ENCODE assay signal across 15 cellular contexts in genomic region chr6:156846845-156847599, GRCh38.
DNase-seq lines count a peak whose midpoint lies in the region; ATAC-seq and TF ChIP-seq lines count a peak whose summit lies in the region.
"Had no signal": no experiment of that assay in that cellular context is flagged by ENCODE, and none has a peak within 500 bp of the region (broad histone marks: within the 10 kb centered on the region; RNA-seq: fewer than 3 reads in every experiment).

No MANE protein-coding gene starts in this region.

- POLR2A ChIA-PET in naive thymus-derived CD4-positive, alpha-beta T cell (lab: Charles Lee): no interaction called here
- POLR2A ChIA-PET in CD4-positive, alpha-beta T cell (lab: Charles Lee): no interaction called here

- no peak overlapping the region for H3K4ac ChIP-seq in H9 (ENCODE audit: low read depth, low read length)

- no peaks in the 10 kb centered on the region for H4K20me1 ChIP-seq in H9 (ENCODE audit: control insufficient read depth, insufficient read depth, insufficient read length)

- H4K5ac ChIP-seq in H9 (ENCODE audit: insufficient read length, low read depth, low read length): no peak overlapping the region

- H2BK15ac ChIP-seq in H9 (ENCODE audit: low read depth, low read length): no peak overlapping the region

- no peaks in the 10 kb centered on the region for H3K23me2 ChIP-seq in H9 (ENCODE audit: insufficient read length, low read depth, low read length, poor library complexity, severe bottlenecking)

- H3K79me1 ChIP-seq in H9 (ENCODE audit: insufficient read depth, low read depth, low read length, poor library complexity, severe bottlenecking): peaks cover 8% of the 10 kb centered on the region

- H2AFZ ChIP-seq in H9 (ENCODE audit: low read length): no peak overlapping the region

- H3K27me3 Mint-ChIP-seq in H9 (ENCODE audit: low read depth) (no peaks in the 10 kb centered on the region), chondrocyte (ENCODE audit: low read depth) (no peaks in the 10 kb centered on the region)
- H3K27me3 Mint-ChIP-seq in naive thymus-derived CD4-positive, alpha-beta T cell: no peaks in the 10 kb centered on the region
- no peaks in the 10 kb centered on the region for H3K27me3 Mint-ChIP-seq in CD4-positive, alpha-beta T cell

- no peak overlapping the region for H3K9ac ChIP-seq in H9 (ENCODE audit: extremely low read depth, insufficient read length, low read length)

- intact Hi-C loops in naive thymus-derived CD4-positive, alpha-beta T cell (cut with micrococcal nuclease): no loop called here
- intact Hi-C loops in CD4-positive, alpha-beta T cell (cut with DNase I, micrococcal nuclease): loop anchor here in 1 of 2 experiments (5.0 kb wide), 1 partner anchor 65 kb away; no protein-coding TSS in a partner anchor

- CTCF ChIA-PET in naive thymus-derived CD4-positive, alpha-beta T cell (lab: Charles Lee): no interaction called here
- CTCF ChIA-PET in CD4-positive, alpha-beta T cell (lab: Charles Lee): no interaction called here

- H3K79me2 ChIP-seq in H9 (ENCODE audit: insufficient read depth, low read length): peaks cover 31% of the 10 kb centered on the region; the same call in 1 of the 2 replicates

- H4K91ac ChIP-seq in H9 (ENCODE audit: insufficient read length, low read depth, low read length): no peak overlapping the region

- H3K4me1 Mint-ChIP-seq in H9 (peaks cover 90 to 91% of the 10 kb centered on the region in 2 experiments), chondrocyte (ENCODE audit: low read depth) (peaks cover 86% of the 10 kb centered on the region)
- H3K4me1 Mint-ChIP-seq in naive thymus-derived CD4-positive, alpha-beta T cell: peaks cover 60 to 100% (median 97%) of the 10 kb centered on the region in 7 donors
- H3K4me1 Mint-ChIP-seq in CD4-positive, alpha-beta T cell (ENCODE audit: low read depth): peaks cover 98% of the 10 kb centered on the region

- no peak overlapping the region for H2BK20ac ChIP-seq in H9 (ENCODE audit: low read depth, low read length, poor library complexity, severe bottlenecking)

- H2BK5ac ChIP-seq in H9 (ENCODE audit: insufficient read length, low read length): no peak overlapping the region

- no peaks in the 10 kb centered on the region for H3K9me3 ChIP-seq in H9 (ENCODE audit: control insufficient read depth, low read depth, low read length)
- no peaks in the 10 kb centered on the region for H3K9me3 ChIP-seq in naive thymus-derived CD4-positive, alpha-beta T cell (ENCODE audit: control insufficient read depth in 2 of 3, low read length in 3 of 3)
- no peaks in the 10 kb centered on the region for H3K9me3 ChIP-seq in CD4-positive, alpha-beta T cell (ENCODE audit: control insufficient read depth, low read length)
- H3K9me3 ChIP-seq: breast epithelium, Caco-2, uterus had no signal

- TF ChIP-seq CTCF in H9 (conservative IDR thresholded peaks at IDR 0.05) (no peak), chondrocyte (IDR thresholded peaks at IDR 0.05) (no peak)
- no peak for TF ChIP-seq CTCF in CD4-positive, alpha-beta T cell (IDR thresholded peaks at IDR 0.05)

- no peak overlapping the region for H3K4me3 ChIP-seq in naive thymus-derived CD4-positive, alpha-beta T cell (ENCODE audit: low read length)
- H3K4me3 ChIP-seq: breast epithelium, uterus had no signal

- DNase-seq in NCI-H82 (lab: John Stamatoyannopoulos, UW): peak; percentile 15
- no peak for DNase-seq in NCI-H82 treated with DMSO at 0.1 percent for 48 hours (lab: John Stamatoyannopoulos, UW; ENCODE audit: unreplicated experiment)
- DNase-seq in H9: no peak
- no peak for DNase-seq in chondrocyte (ENCODE audit: low spot score)
- no peak for DNase-seq in naive thymus-derived CD4-positive, alpha-beta T cell
- DNase-seq in CD4-positive, alpha-beta T cell: no peak
- DNase-seq in AG08395 (ENCODE audit: low spot score): no peak
- DNase-seq: activated naive CD4-positive, alpha-beta T cell treated with Interleukin-2 at 50 U/mL for 16 hours; Caco-2; foreskin keratinocyte; GF-D8; stimulated activated CD4-positive, alpha-beta T cell treated with anti-CD3 and anti-CD28 coated beads, Interleukin-4, amount 100 ng/mL, for 4 hours; uterus had no signal

- H3K27ac ChIP-seq in H9 (ENCODE audit: insufficient read length, low read depth, low read length): no peak overlapping the region
- no peak overlapping the region for H3K27ac ChIP-seq in naive thymus-derived CD4-positive, alpha-beta T cell (ENCODE audit: low read depth, low read length)
- no peak overlapping the region for H3K27ac ChIP-seq in CD4-positive, alpha-beta T cell (ENCODE audit: low read depth, low read length)
- H3K27ac ChIP-seq: breast epithelium, foreskin keratinocyte had no signal

- peak overlapping the region in 1 of 2 experiments; percentile 46; a peak in 2 of 5 replicates for H3K4me3 Mint-ChIP-seq in H9
- no peak overlapping the region for H3K4me3 Mint-ChIP-seq in chondrocyte (ENCODE audit: unreplicated experiment)
- peak overlapping the region in 6 of 10 donors; percentile 21 to 73 (median 56) for H3K4me3 Mint-ChIP-seq in naive thymus-derived CD4-positive, alpha-beta T cell
- H3K4me3 Mint-ChIP-seq in CD4-positive, alpha-beta T cell: no peak overlapping the region

- no peak for ATAC-seq in naive thymus-derived CD4-positive, alpha-beta T cell
- ATAC-seq in GM21619 (IDR thresholded peaks at IDR 0.05; ENCODE audit: unreplicated experiment): no peak
- no peak for ATAC-seq in CD4-positive, alpha-beta T cell (ENCODE audit: poor library complexity)
- ATAC-seq: foreskin keratinocyte had no signal

- H3K56ac ChIP-seq in H9 (ENCODE audit: insufficient read length, low read depth, low read length): no peak overlapping the region

- H2BK12ac ChIP-seq in H9 (ENCODE audit: insufficient read length, low read depth, low read length): no peak overlapping the region

- H3K27ac Mint-ChIP-seq in H9 (peak overlapping the region; percentile 50 to 94 (median 51)), chondrocyte (ENCODE audit: unreplicated experiment) (peak overlapping the region; percentile 55)
- peak overlapping the region in 8 of 9 donors; percentile 6 to 76 (median 52) for H3K27ac Mint-ChIP-seq in naive thymus-derived CD4-positive, alpha-beta T cell
- H3K27ac Mint-ChIP-seq in CD4-positive, alpha-beta T cell: no peak overlapping the region

- H3K27me3 ChIP-seq in H9 (ENCODE audit: insufficient read depth, low read length): no peaks in the 10 kb centered on the region
- H3K27me3 ChIP-seq in naive thymus-derived CD4-positive, alpha-beta T cell (ENCODE audit: control insufficient read depth in 2 of 2, insufficient read depth in 2 of 2, low read length in 2 of 2): no peaks in the 10 kb centered on the region
- no peaks in the 10 kb centered on the region for H3K27me3 ChIP-seq in CD4-positive, alpha-beta T cell (ENCODE audit: control insufficient read depth, insufficient read depth, low read length)
- H3K27me3 ChIP-seq: breast epithelium, foreskin keratinocyte, uterus had no signal

- H3K9me3 Mint-ChIP-seq in H9 (no peaks in the 10 kb centered on the region), chondrocyte (ENCODE audit: low read depth) (no peaks in the 10 kb centered on the region)
- no peaks in the 10 kb centered on the region for H3K9me3 Mint-ChIP-seq in naive thymus-derived CD4-positive, alpha-beta T cell
- no peaks in the 10 kb centered on the region for H3K9me3 Mint-ChIP-seq in CD4-positive, alpha-beta T cell

- H3K18ac ChIP-seq in H9 (ENCODE audit: insufficient read length, low read depth, low read length): no peak overlapping the region

- no CpG with 5 or more reads among the region's 6 CpGs for WGBS in H9 (ENCODE audit: extremely low coverage, insufficient read length, low lambda C conversion rate)

- H3K4me1 ChIP-seq in H9 (ENCODE audit: insufficient read depth, low read length): peaks cover 12% of the 10 kb centered on the region; the same call in 1 of the 2 replicates
- peaks cover 27 to 53% of the 10 kb centered on the region in 2 donors for H3K4me1 ChIP-seq in naive thymus-derived CD4-positive, alpha-beta T cell (ENCODE audit: control insufficient read depth in 2 of 2, insufficient read depth in 2 of 2, low read length in 2 of 2)
- H3K4me1 ChIP-seq: Caco-2 had no signal

- no peaks in the 10 kb centered on the region for H3K36me3 ChIP-seq in naive thymus-derived CD4-positive, alpha-beta T cell (ENCODE audit: control insufficient read depth in 2 of 3, insufficient read depth in 3 of 3, low read length in 3 of 3)
- H3K36me3 ChIP-seq: breast epithelium, uterus had no signal

- H3K4me2 ChIP-seq in H9 (ENCODE audit: insufficient read depth, insufficient read length, low read length): no peak overlapping the region

- no peak overlapping the region for H3T11ph ChIP-seq in H9 (ENCODE audit: low read length)

- H3K14ac ChIP-seq in H9 (ENCODE audit: insufficient read depth, low read length): no peak overlapping the region

- no peak overlapping the region for H2BK120ac ChIP-seq in H9 (ENCODE audit: low read depth, low read length, poor library complexity, severe bottlenecking)

- no peak overlapping the region for H3K23ac ChIP-seq in H9 (ENCODE audit: insufficient read length, low read depth, low read length)

- no peak overlapping the region for H2AK5ac ChIP-seq in H9 (ENCODE audit: insufficient read length, low read length)

- no peak overlapping the region for H4K8ac ChIP-seq in H9 (replicated peaks; ENCODE audit: insufficient read length, low read depth, low read length)

- H3K36me3 Mint-ChIP-seq in H9 (ENCODE audit: insufficient read depth in 1 of 3, low read depth in 3 of 3): peaks cover 0 to 5% (median 0%) of the 10 kb centered on the region in 3 experiments; a peak in 1 of 7 replicates
- H3K36me3 Mint-ChIP-seq in chondrocyte (ENCODE audit: low read depth): no peaks in the 10 kb centered on the region
- peaks cover 0 to 13% (median 8%) of the 10 kb centered on the region in 5 donors for H3K36me3 Mint-ChIP-seq in naive thymus-derived CD4-positive, alpha-beta T cell
- peaks cover 9% of the 10 kb centered on the region for H3K36me3 Mint-ChIP-seq in CD4-positive, alpha-beta T cell (ENCODE audit: low read depth)

Comparison
In these comparisons a context has a peak if more than half of its experiments do, and no peak if none do; other contexts are left out.
1. H3K4me3 Mint-ChIP-seq: peak in naive thymus-derived CD4-positive, alpha-beta T cell (6 of 10); none in chondrocyte (single experiment) and CD4-positive, alpha-beta T cell (single experiment).